ENCODE assay signal across 5 cellular contexts in the genomic region with DNA sequence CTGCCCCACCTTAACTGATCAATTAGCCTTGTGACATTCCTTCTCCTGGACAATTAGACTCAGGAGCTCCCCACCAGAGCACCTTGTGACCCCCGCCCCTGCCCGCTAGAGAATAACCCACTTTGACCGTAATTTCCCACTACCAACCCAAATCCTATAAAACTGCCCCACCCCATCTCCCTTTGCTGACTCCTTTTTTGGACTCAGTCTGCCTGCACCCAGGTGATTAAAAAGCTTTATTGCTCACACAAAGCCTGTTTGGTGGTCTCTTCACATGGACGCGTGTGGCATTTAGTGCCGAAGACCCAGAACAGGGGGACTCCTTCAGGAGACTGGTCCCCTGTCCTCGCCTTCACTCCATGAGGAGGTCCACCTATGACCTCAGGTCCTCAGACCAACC. TPM values are rescaled to one million over a fixed set of nuclear protein-coding genes. Genes with fewer than 3 reads are reported as not detected.
"Had no signal": no experiment of that assay in that cellular context is flagged by ENCODE, and none has a peak within 500 bp of the region (broad histone marks: within the 10 kb centered on the region; RNA-seq: fewer than 3 reads in every experiment).

No MANE protein-coding gene starts in this region.

RNA-seq across cellular contexts. Expression of a gene that starts 44.7 kb away (rescaled TPM):
- total RNA-seq: HT-29, HT1080, IMR-90, K562 had no signal
- polyA plus RNA-seq: IgD-negative memory B cell, IMR-90, K562 had no signal

RNA-seq across cellular contexts. Expression of a gene that starts 59.5 kb away (rescaled TPM):
- total RNA-seq: HT-29, HT1080, IMR-90, K562 had no signal
- polyA plus RNA-seq: IgD-negative memory B cell, IMR-90, K562 had no signal
